ENCODE assay signal across 2 cellular contexts in the genomic region with DNA sequence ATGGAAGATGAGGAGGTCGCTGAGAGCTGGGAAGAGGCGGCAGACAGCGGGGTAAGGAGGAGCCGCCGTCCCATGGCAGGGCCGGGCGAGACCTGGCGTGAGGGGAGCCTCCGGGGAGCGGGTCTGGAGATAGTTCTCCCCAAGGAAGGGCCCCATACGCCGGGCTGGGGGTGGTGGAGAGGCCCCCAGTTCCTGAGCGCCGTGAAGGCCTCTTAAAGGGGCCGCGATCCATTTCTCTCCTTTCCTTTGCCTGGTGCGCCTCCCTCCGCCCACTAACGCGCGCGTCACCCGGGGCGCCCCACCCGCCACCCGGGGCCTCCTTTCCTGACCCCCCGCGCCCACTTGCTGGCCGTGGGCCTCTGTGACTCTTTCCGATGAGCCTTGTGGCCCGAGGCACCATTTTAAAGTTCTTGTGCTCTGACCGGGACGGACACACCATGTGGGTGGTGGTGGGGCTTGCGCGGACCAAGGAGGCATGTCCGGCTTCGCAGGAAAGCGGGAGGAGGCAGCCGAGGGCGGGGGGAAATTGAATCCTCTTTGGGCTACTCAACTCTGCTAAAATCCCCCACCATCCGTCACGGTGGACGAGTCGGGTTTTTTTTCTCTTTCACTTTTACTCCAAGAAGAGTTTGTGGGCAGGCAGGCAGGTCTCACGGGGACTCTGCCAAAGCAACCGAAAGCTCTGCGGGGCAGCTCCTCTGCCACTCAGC.
TF ChIP-seq lines count a peak whose summit lies in the region.

No MANE protein-coding gene starts in this region.

TF ChIP-seq in HEK293, 187 proteins besides CTCF, POLR2A, EP300 and RAD21 (continued from another document and continues in another):
- TF ChIP-seq, protein P1, sequence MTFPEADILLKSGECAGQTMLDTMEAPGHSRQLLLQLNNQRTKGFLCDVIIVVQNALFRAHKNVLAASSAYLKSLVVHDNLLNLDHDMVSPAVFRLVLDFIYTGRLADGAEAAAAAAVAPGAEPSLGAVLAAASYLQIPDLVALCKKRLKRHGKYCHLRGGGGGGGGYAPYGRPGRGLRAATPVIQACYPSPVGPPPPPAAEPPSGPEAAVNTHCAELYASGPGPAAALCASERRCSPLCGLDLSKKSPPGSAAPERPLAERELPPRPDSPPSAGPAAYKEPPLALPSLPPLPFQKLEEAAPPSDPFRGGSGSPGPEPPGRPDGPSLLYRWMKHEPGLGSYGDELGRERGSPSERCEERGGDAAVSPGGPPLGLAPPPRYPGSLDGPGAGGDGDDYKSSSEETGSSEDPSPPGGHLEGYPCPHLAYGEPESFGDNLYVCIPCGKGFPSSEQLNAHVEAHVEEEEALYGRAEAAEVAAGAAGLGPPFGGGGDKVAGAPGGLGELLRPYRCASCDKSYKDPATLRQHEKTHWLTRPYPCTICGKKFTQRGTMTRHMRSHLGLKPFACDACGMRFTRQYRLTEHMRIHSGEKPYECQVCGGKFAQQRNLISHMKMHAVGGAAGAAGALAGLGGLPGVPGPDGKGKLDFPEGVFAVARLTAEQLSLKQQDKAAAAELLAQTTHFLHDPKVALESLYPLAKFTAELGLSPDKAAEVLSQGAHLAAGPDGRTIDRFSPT (tag by site-specific recombination; IDR thresholded peaks at IDR 0.05) = no peak; the same call in 1 of the 2 replicates
- TF ChIP-seq ZNF37A (tag by site-specific recombination; IDR thresholded peaks at IDR 0.05) (no peak), ZNF521 (tag by site-specific recombination; IDR thresholded peaks at IDR 0.05) (no peak), ZBTB21 (tag by site-specific recombination; IDR thresholded peaks at IDR 0.05) (peak; percentile 44; the same call in 1 of the 2 replicates), YY1 (tag by site-specific recombination; IDR thresholded peaks at IDR 0.05) (no peak; the same call in 1 of the 2 replicates), SP3 (tag by site-specific recombination; IDR thresholded peaks at IDR 0.05) (peak; percentile 86), ZBTB1 (tag by site-specific recombination; IDR thresholded peaks at IDR 0.05) (peak; percentile 43; the same call in 1 of the 2 replicates), GLIS2 (tag by site-specific recombination; IDR thresholded peaks at IDR 0.05) (peak; percentile 97), ZFP69B (tag by site-specific recombination; IDR thresholded peaks at IDR 0.05) (peak; percentile 98), ZEB2 (tag by site-specific recombination; IDR thresholded peaks at IDR 0.05) (0 out of 2 replicates have a peak, but pooled peaks have one; percentile 64), ZNF148 (tag by site-specific recombination; IDR thresholded peaks at IDR 0.05; ENCODE audit: borderline replicate concordance) (no peak), RBAK (tag by site-specific recombination; IDR thresholded peaks at IDR 0.05) (no peak), ZNF362 (tag by site-specific recombination; IDR thresholded peaks at IDR 0.05) (no peak)
- TF ChIP-seq, protein P2, sequence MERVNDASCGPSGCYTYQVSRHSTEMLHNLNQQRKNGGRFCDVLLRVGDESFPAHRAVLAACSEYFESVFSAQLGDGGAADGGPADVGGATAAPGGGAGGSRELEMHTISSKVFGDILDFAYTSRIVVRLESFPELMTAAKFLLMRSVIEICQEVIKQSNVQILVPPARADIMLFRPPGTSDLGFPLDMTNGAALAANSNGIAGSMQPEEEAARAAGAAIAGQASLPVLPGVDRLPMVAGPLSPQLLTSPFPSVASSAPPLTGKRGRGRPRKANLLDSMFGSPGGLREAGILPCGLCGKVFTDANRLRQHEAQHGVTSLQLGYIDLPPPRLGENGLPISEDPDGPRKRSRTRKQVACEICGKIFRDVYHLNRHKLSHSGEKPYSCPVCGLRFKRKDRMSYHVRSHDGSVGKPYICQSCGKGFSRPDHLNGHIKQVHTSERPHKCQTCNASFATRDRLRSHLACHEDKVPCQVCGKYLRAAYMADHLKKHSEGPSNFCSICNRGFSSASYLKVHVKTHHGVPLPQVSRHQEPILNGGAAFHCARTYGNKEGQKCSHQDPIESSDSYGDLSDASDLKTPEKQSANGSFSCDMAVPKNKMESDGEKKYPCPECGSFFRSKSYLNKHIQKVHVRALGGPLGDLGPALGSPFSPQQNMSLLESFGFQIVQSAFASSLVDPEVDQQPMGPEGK (tag by site-specific recombination; IDR thresholded peaks at IDR 0.05) = peak; percentile 99

TF ChIP-seq in GM12878, 131 proteins besides CTCF, POLR2A, EP300 and RAD21 (continued from another document and continues in another):
- TF ChIP-seq, protein P3, sequence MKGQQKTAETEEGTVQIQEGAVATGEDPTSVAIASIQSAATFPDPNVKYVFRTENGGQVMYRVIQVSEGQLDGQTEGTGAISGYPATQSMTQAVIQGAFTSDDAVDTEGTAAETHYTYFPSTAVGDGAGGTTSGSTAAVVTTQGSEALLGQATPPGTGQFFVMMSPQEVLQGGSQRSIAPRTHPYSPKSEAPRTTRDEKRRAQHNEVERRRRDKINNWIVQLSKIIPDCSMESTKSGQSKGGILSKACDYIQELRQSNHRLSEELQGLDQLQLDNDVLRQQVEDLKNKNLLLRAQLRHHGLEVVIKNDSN (IDR thresholded peaks at IDR 0.05; ENCODE audit: borderline replicate concordance, extremely low read length, insufficient read depth, low read depth, low read length) = no peak
- TF ChIP-seq BHLHE40 (IDR thresholded peaks at IDR 0.05; ENCODE audit: borderline replicate concordance in 1 of 2, low read depth in 2 of 2, low read length in 1 of 2) = peak; percentile 76 to 82
- peak; percentile 43; the same call in 1 of the 2 replicates for TF ChIP-seq PML (IDR thresholded peaks at IDR 0.05; ENCODE audit: low read length)
- TF ChIP-seq USF2 (IDR thresholded peaks at IDR 0.05; ENCODE audit: borderline replicate concordance, low read depth, low read length) = no peak
- no peak for TF ChIP-seq RAD51 (IDR thresholded peaks at IDR 0.05)
- no peak for TF ChIP-seq FOS (IDR thresholded peaks at IDR 0.05; ENCODE audit: borderline replicate concordance, extremely low read depth, insufficient read length)
- TF ChIP-seq SMAD5 (IDR thresholded peaks at IDR 0.05; ENCODE audit: low read depth) = 0 out of 2 replicates have a peak, but pooled peaks have one; percentile 22
- peak; percentile 33; the same call in 1 of the 2 replicates for TF ChIP-seq YY1 (IDR thresholded peaks at IDR 0.05; ENCODE audit: low read depth, low read length)
- peak; percentile 57 for TF ChIP-seq ZBED1 (IDR thresholded peaks at IDR 0.05; ENCODE audit: borderline replicate concordance)
- TF ChIP-seq CEBPB (IDR thresholded peaks at IDR 0.05; ENCODE audit: borderline replicate concordance in 1 of 2, low read depth in 2 of 2, low read length in 2 of 2) = 0 out of 4 replicates have a peak, but pooled peaks of 1 of the 2 experiments have one; percentile 6
- no peak for TF ChIP-seq EZH2 (IDR thresholded peaks at IDR 0.05; ENCODE audit: borderline replicate concordance, control insufficient read depth, low read depth, low read length)
- peak; percentile 82 for TF ChIP-seq EED (IDR thresholded peaks at IDR 0.05; ENCODE audit: low read depth)
- TF ChIP-seq MEF2A (IDR thresholded peaks at IDR 0.05; ENCODE audit: insufficient read depth, low read depth, low read length) = peak; percentile 67; the same call in 1 of the 2 replicates
- peak; percentile 67; the same call in 1 of the 2 replicates for TF ChIP-seq RB1 (IDR thresholded peaks at IDR 0.05; ENCODE audit: borderline replicate concordance)
- TF ChIP-seq, protein P4, sequence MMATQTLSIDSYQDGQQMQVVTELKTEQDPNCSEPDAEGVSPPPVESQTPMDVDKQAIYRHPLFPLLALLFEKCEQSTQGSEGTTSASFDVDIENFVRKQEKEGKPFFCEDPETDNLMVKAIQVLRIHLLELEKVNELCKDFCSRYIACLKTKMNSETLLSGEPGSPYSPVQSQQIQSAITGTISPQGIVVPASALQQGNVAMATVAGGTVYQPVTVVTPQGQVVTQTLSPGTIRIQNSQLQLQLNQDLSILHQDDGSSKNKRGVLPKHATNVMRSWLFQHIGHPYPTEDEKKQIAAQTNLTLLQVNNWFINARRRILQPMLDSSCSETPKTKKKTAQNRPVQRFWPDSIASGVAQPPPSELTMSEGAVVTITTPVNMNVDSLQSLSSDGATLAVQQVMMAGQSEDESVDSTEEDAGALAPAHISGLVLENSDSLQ (IDR thresholded peaks at IDR 0.05) = peak; percentile 93
- TF ChIP-seq E2F8 (IDR thresholded peaks at IDR 0.05; ENCODE audit: low read depth, partially characterized antibody) = no peak
- TF ChIP-seq NR2C2 (IDR thresholded peaks at IDR 0.05; ENCODE audit: borderline replicate concordance, control insufficient read depth, insufficient read length, low read depth) = no peak
- TF ChIP-seq ZNF622 (IDR thresholded peaks at IDR 0.05) = no peak
- TF ChIP-seq ZZZ3 (IDR thresholded peaks at IDR 0.05; ENCODE audit: control insufficient read depth, insufficient read length, low read depth) = no peak
- peak; percentile 62; the same call in 1 of the 2 replicates for TF ChIP-seq CBFB (IDR thresholded peaks at IDR 0.05; ENCODE audit: low read depth)
- peak; percentile 59 for TF ChIP-seq BACH1 (IDR thresholded peaks at IDR 0.05; ENCODE audit: borderline replicate concordance)
- TF ChIP-seq BCLAF1 (IDR thresholded peaks at IDR 0.05) = no peak
- no peak for TF ChIP-seq CBX5 (IDR thresholded peaks at IDR 0.05; ENCODE audit: low read depth)
- no peak for TF ChIP-seq SUPT20H (IDR thresholded peaks at IDR 0.05; ENCODE audit: borderline replicate concordance, control insufficient read depth, low read depth, low read length)
- no peak; the same call in 1 of the 2 replicates for TF ChIP-seq TARDBP (IDR thresholded peaks at IDR 0.05; ENCODE audit: borderline replicate concordance)
- TF ChIP-seq SREBF1 (IDR thresholded peaks at IDR 0.05; ENCODE audit: low read length) = no peak
- TF ChIP-seq EGR1 (IDR thresholded peaks at IDR 0.05; ENCODE audit: borderline replicate concordance in 1 of 2, low read depth in 2 of 2, low read length in 2 of 2) = peak in 1 of 2 experiments; percentile 45; a peak in 1 of 3 replicates
- TF ChIP-seq, protein P5, sequence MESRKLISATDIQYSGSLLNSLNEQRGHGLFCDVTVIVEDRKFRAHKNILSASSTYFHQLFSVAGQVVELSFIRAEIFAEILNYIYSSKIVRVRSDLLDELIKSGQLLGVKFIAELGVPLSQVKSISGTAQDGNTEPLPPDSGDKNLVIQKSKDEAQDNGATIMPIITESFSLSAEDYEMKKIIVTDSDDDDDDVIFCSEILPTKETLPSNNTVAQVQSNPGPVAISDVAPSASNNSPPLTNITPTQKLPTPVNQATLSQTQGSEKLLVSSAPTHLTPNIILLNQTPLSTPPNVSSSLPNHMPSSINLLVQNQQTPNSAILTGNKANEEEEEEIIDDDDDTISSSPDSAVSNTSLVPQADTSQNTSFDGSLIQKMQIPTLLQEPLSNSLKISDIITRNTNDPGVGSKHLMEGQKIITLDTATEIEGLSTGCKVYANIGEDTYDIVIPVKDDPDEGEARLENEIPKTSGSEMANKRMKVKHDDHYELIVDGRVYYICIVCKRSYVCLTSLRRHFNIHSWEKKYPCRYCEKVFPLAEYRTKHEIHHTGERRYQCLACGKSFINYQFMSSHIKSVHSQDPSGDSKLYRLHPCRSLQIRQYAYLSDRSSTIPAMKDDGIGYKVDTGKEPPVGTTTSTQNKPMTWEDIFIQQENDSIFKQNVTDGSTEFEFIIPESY (IDR thresholded peaks at IDR 0.05) = no peak
- no peak for TF ChIP-seq CBX3 (IDR thresholded peaks at IDR 0.05; ENCODE audit: borderline replicate concordance, low read depth)
- TF ChIP-seq MEF2B (IDR thresholded peaks at IDR 0.05; ENCODE audit: partially characterized antibody, poor library complexity, severe bottlenecking) = peak; percentile 76
- TF ChIP-seq STAT3 (IDR thresholded peaks at IDR 0.05; ENCODE audit: low read depth, low read length) = no peak
- TF ChIP-seq BMI1 (IDR thresholded peaks at IDR 0.05; ENCODE audit: borderline replicate concordance) = no peak
- TF ChIP-seq SRF (IDR thresholded peaks at IDR 0.05; ENCODE audit: low read depth in 2 of 2, low read length in 2 of 2) = no peak
